18 cellular contexts compared by ENCODE assay signal in genomic region chr11:124276081-124276480, GRCh38. TPM values are rescaled to one million over a fixed set of nuclear protein-coding genes. Genes with fewer than 3 reads are reported as not detected.
DNase-seq lines count a peak whose midpoint lies in the region; ATAC-seq lines count a peak whose summit lies in the region.
"Had no signal": no experiment of that assay in that cellular context is flagged by ENCODE, and none has a peak within 500 bp of the region (broad histone marks: within the 10 kb centered on the region; RNA-seq: fewer than 3 reads in every experiment).

No MANE protein-coding gene starts in this region.

- DNase-seq in activated T-cell treated with anti-CD3 and anti-CD28 coated beads, Interleukin-2, amount 50 U/mL, for 72 hours, result peak in 1 of 2 donors; percentile 3
- DNase-seq in activated T-cell treated with anti-CD3 and anti-CD28 coated beads for 4 hours (no peak), fibroblast of peridontal ligament (ENCODE audit: extremely low read depth) (peak; percentile 53), NCI-H1694 treated with DMSO at 0.1 percent for 48 hours (lab: John Stamatoyannopoulos, UW) (no peak), D341Med (ENCODE audit: low spot score) (no peak)
- DNase-seq in T-helper 2 cell treated with Interferon-gamma antibody and Interleukin-4, amounts not matched to agents 5 μg/mL and 100 μg/mL, for 36 hours (ENCODE audit: low spot score), result peak; percentile 54
- no peak for DNase-seq in stimulated activated naive CD8-positive, alpha-beta T cell treated with anti-CD3 and anti-CD28 coated beads, Interleukin-15, amount 100 ng/mL, for 72 hours
- no peak for DNase-seq in stimulated activated CD4-positive, alpha-beta T cell treated with anti-CD3 and anti-CD28 coated beads, Interleukin-2, amount 100 ng/mL, for 24 hours
- DNase-seq: activated CD4-positive, alpha-beta memory T cell treated with anti-CD3 and anti-CD28 coated beads, Interleukin-2, amount 10 ng/mL, durations not matched to agents 7 days and 5 days; activated naive CD4-positive, alpha-beta T cell; NCI-H2227 treated with DMSO at 0.1 percent for 48 hours; upper lobe of right lung had no signal

- no peak overlapping the region for H3K4me3 Mint-ChIP-seq in activated T-cell treated with anti-CD3 and anti-CD28 coated beads, Interleukin-2, amount 50 U/mL, for 72 hours
- H3K4me3 Mint-ChIP-seq in T-helper 2 cell treated with Interferon-gamma antibody and Interleukin-4, amounts not matched to agents 5 μg/mL and 100 μg/mL, for 36 hours, result no peak overlapping the region
- H3K4me3 Mint-ChIP-seq in stimulated activated naive CD8-positive, alpha-beta T cell treated with anti-CD3 and anti-CD28 coated beads, Interleukin-15, amount 100 ng/mL, for 72 hours, result no peak overlapping the region
- H3K4me3 Mint-ChIP-seq: activated CD4-positive, alpha-beta memory T cell treated with anti-CD3 and anti-CD28 coated beads, Interleukin-2, amount 10 ng/mL, durations not matched to agents 7 days and 5 days; T-helper 1 cell treated with Interleukin-12 subunit alpha and Interleukin-12 subunit beta and Interleukin-4 antibody, amounts not matched to agents 30 μg/mL and 1 μg/mL, for 36 hours had no signal

- peak; percentile 68 to 72 for ATAC-seq in activated T-cell treated with anti-CD3 and anti-CD28 coated beads, Interleukin-2, amount 50 U/mL, for 72 hours (replicated peaks in 1 of 2)
- ATAC-seq in stimulated activated naive CD8-positive, alpha-beta T cell treated with anti-CD3 and anti-CD28 coated beads, Interleukin-15, amount 100 ng/mL, for 72 hours, result peak; percentile 67
- ATAC-seq: GM12878, Panc1 had no signal

- H3K27ac Mint-ChIP-seq in activated T-cell treated with anti-CD3 and anti-CD28 coated beads, Interleukin-2, amount 50 U/mL, for 72 hours, result no peak overlapping the region
- no peak overlapping the region for H3K27ac Mint-ChIP-seq in T-helper 2 cell treated with Interferon-gamma antibody and Interleukin-4, amounts not matched to agents 5 μg/mL and 100 μg/mL, for 36 hours
- no peak overlapping the region for H3K27ac Mint-ChIP-seq in stimulated activated naive CD8-positive, alpha-beta T cell treated with anti-CD3 and anti-CD28 coated beads, Interleukin-15, amount 100 ng/mL, for 72 hours
- H3K27ac Mint-ChIP-seq: activated CD4-positive, alpha-beta memory T cell treated with anti-CD3 and anti-CD28 coated beads, Interleukin-2, amount 10 ng/mL, durations not matched to agents 7 days and 5 days; T-helper 1 cell treated with Interleukin-12 subunit alpha and Interleukin-12 subunit beta and Interleukin-4 antibody, amounts not matched to agents 30 μg/mL and 1 μg/mL, for 36 hours had no signal

- H3K36me3 Mint-ChIP-seq in activated T-cell treated with anti-CD3 and anti-CD28 coated beads, Interleukin-2, amount 50 U/mL, for 72 hours (ENCODE audit: insufficient read depth in 2 of 2), result no peaks in the 10 kb centered on the region
- no peaks in the 10 kb centered on the region for H3K36me3 Mint-ChIP-seq in T-helper 2 cell treated with Interferon-gamma antibody and Interleukin-4, amounts not matched to agents 5 μg/mL and 100 μg/mL, for 36 hours (ENCODE audit: low read depth)

- no peaks in the 10 kb centered on the region for H3K27me3 Mint-ChIP-seq in activated T-cell treated with anti-CD3 and anti-CD28 coated beads, Interleukin-2, amount 50 U/mL, for 72 hours (ENCODE audit: low read depth)
- H3K27me3 Mint-ChIP-seq in T-helper 2 cell treated with Interferon-gamma antibody and Interleukin-4, amounts not matched to agents 5 μg/mL and 100 μg/mL, for 36 hours (ENCODE audit: low read depth), result peaks cover 20% of the 10 kb centered on the region
- H3K27me3 Mint-ChIP-seq in stimulated activated naive CD8-positive, alpha-beta T cell treated with anti-CD3 and anti-CD28 coated beads, Interleukin-15, amount 100 ng/mL, for 72 hours, result peaks cover 10% of the 10 kb centered on the region
- H3K27me3 Mint-ChIP-seq: activated CD4-positive, alpha-beta memory T cell treated with anti-CD3 and anti-CD28 coated beads, Interleukin-2, amount 10 ng/mL, durations not matched to agents 7 days and 5 days had no signal

- H3K4me1 Mint-ChIP-seq in activated T-cell treated with anti-CD3 and anti-CD28 coated beads, Interleukin-2, amount 50 U/mL, for 72 hours (ENCODE audit: low read depth), result peaks cover 8% of the 10 kb centered on the region
- peaks cover 11% of the 10 kb centered on the region for H3K4me1 Mint-ChIP-seq in T-helper 2 cell treated with Interferon-gamma antibody and Interleukin-4, amounts not matched to agents 5 μg/mL and 100 μg/mL, for 36 hours (ENCODE audit: low read depth)
- no peaks in the 10 kb centered on the region for H3K4me1 Mint-ChIP-seq in stimulated activated naive CD8-positive, alpha-beta T cell treated with anti-CD3 and anti-CD28 coated beads, Interleukin-15, amount 100 ng/mL, for 72 hours

- H3K9me3 Mint-ChIP-seq in activated T-cell treated with anti-CD3 and anti-CD28 coated beads, Interleukin-2, amount 50 U/mL, for 72 hours, result peaks cover 1 to 2% of the 10 kb centered on the region in 2 donors
- H3K9me3 Mint-ChIP-seq in T-helper 2 cell treated with Interferon-gamma antibody and Interleukin-4, amounts not matched to agents 5 μg/mL and 100 μg/mL, for 36 hours, result peaks cover 4% of the 10 kb centered on the region
- H3K9me3 Mint-ChIP-seq in stimulated activated naive CD8-positive, alpha-beta T cell treated with anti-CD3 and anti-CD28 coated beads, Interleukin-15, amount 100 ng/mL, for 72 hours, result peaks cover 0 to 18% of the 10 kb centered on the region in 2 donors
- H3K9me3 Mint-ChIP-seq: activated CD4-positive, alpha-beta memory T cell treated with anti-CD3 and anti-CD28 coated beads, Interleukin-2, amount 10 ng/mL, durations not matched to agents 7 days and 5 days; T-helper 1 cell treated with Interleukin-12 subunit alpha and Interleukin-12 subunit beta and Interleukin-4 antibody, amounts not matched to agents 30 μg/mL and 1 μg/mL, for 36 hours had no signal

RNA-seq across cellular contexts. Expression of gene OR8G5, which starts 19.9 kb away (rescaled TPM):
- not detected for total RNA-seq in activated T-cell treated with anti-CD3 and anti-CD28 coated beads, Interleukin-2, amount 50 U/mL, for 72 hours
- total RNA-seq: activated CD4-positive, alpha-beta memory T cell treated with anti-CD3 and anti-CD28 coated beads, Interleukin-2, amount 10 ng/mL, durations not matched to agents 7 days and 5 days; epithelial cell of proximal tubule; GM12878; mesenteric fat pad; osteoblast had no signal

RNA-seq across cellular contexts. Expression of gene OR8G1, which starts 35.2 kb away (rescaled TPM):
- total RNA-seq in activated T-cell treated with anti-CD3 and anti-CD28 coated beads, Interleukin-2, amount 50 U/mL, for 72 hours, result not detected
- total RNA-seq: activated CD4-positive, alpha-beta memory T cell treated with anti-CD3 and anti-CD28 coated beads, Interleukin-2, amount 10 ng/mL, durations not matched to agents 7 days and 5 days; epithelial cell of proximal tubule; GM12878; mesenteric fat pad; osteoblast; upper lobe of right lung had no signal

RNA-seq across cellular contexts. Expression of gene OR8D1, which starts 37.7 kb away (rescaled TPM):
- total RNA-seq in activated T-cell treated with anti-CD3 and anti-CD28 coated beads, Interleukin-2, amount 50 U/mL, for 72 hours, result not detected
- total RNA-seq: activated CD4-positive, alpha-beta memory T cell treated with anti-CD3 and anti-CD28 coated beads, Interleukin-2, amount 10 ng/mL, durations not matched to agents 7 days and 5 days; epithelial cell of proximal tubule; GM12878; mesenteric fat pad; osteoblast; upper lobe of right lung had no signal

RNA-seq across cellular contexts. Expression of gene OR8D2, which starts 43.9 kb away (rescaled TPM):
- not detected for total RNA-seq in activated T-cell treated with anti-CD3 and anti-CD28 coated beads, Interleukin-2, amount 50 U/mL, for 72 hours
- total RNA-seq: activated CD4-positive, alpha-beta memory T cell treated with anti-CD3 and anti-CD28 coated beads, Interleukin-2, amount 10 ng/mL, durations not matched to agents 7 days and 5 days; epithelial cell of proximal tubule; GM12878; mesenteric fat pad; osteoblast; upper lobe of right lung had no signal

Comparison
In these comparisons a context has a peak if more than half of its experiments do, and no peak if none do; other contexts are left out.
1. DNase-seq: peak in T-helper 2 cell treated with Interferon-gamma antibody and Interleukin-4, amounts not matched to agents 5 μg/mL and 100 μg/mL, for 36 hours (single experiment) and fibroblast of peridontal ligament (single experiment); none in activated T-cell treated with anti-CD3 and anti-CD28 coated beads for 4 hours (single experiment), stimulated activated naive CD8-positive, alpha-beta T cell treated with anti-CD3 and anti-CD28 coated beads, Interleukin-15, amount 100 ng/mL, for 72 hours (0 of 2), NCI-H1694 treated with DMSO at 0.1 percent for 48 hours (single experiment), D341Med (single experiment) and stimulated activated CD4-positive, alpha-beta T cell treated with anti-CD3 and anti-CD28 coated beads, Interleukin-2, amount 100 ng/mL, for 24 hours (0 of 2).